ENCODE assay signal across 13 cellular contexts in genomic region chr20:4061989-4062388, GRCh38.
"Had no signal": no experiment of that assay in that cellular context is flagged by ENCODE, and none has a peak within 500 bp of the region (broad histone marks: within the 10 kb centered on the region; RNA-seq: fewer than 3 reads in every experiment).

No MANE protein-coding gene starts in this region.

- ATAC-seq: left lung had no signal

- FAIRE-seq: colon had no signal

- H3K27ac ChIP-seq: esophagus squamous epithelium, right atrium auricular region, vagina had no signal

- H3K9me3 ChIP-seq: esophagus squamous epithelium, left lung, right atrium auricular region, thyroid gland, vagina had no signal

- H3K36me3 ChIP-seq: esophagus squamous epithelium, left lung, right atrium auricular region, thyroid gland, vagina had no signal

- H3K27me3 ChIP-seq: esophagus squamous epithelium, left lung, right atrium auricular region, thyroid gland, vagina had no signal

- H3K4me3 ChIP-seq: esophagus squamous epithelium, left lung, right atrium auricular region, smooth muscle cell, thyroid gland, vagina had no signal

- H3K4me2 ChIP-seq: smooth muscle cell had no signal

- DNase-seq: activated CD4-positive, alpha-beta memory T cell treated with anti-CD3 and anti-CD28 coated beads for 36 hours; activated T-cell treated with anti-CD3 and anti-CD28 coated beads, Interleukin-2, amount 50 U/mL, for 48 hours; aorta; esophagus squamous epithelium; foreskin melanocyte; head of caudate nucleus; left lung; T-helper 9 cell; thyroid gland had no signal
